10 cellular contexts compared by ENCODE assay signal in genomic region chr1:160795951-160796383, GRCh38.
DNase-seq lines count a peak whose midpoint lies in the region; ATAC-seq and TF ChIP-seq lines count a peak whose summit lies in the region.
"Had no signal": no experiment of that assay in that cellular context is flagged by ENCODE, and none has a peak within 500 bp of the region (broad histone marks: within the 10 kb centered on the region; RNA-seq: fewer than 3 reads in every experiment).

TSS of gene LY9 (plus strand) at chr1:160796174. CDS start at chr1:160796188, 14 bp downstream.

- TF ChIP-seq CTCF in DND-41 (IDR thresholded peaks at IDR 0.05; ENCODE audit: borderline replicate concordance, extremely low read depth, low read length, poor library complexity, severe bottlenecking) = peak; percentile 17
- TF ChIP-seq CTCF in MM.1S (IDR thresholded peaks at IDR 0.05; ENCODE audit: low read length) = no peak

- no peaks in the 10 kb centered on the region for H3K27me3 ChIP-seq in DND-41 (ENCODE audit: insufficient read depth, low read length, poor library complexity)
- no peaks in the 10 kb centered on the region for H3K27me3 ChIP-seq in MM.1S (replicated peaks; ENCODE audit: insufficient read depth, low read length)
- H3K27me3 ChIP-seq: cardiac muscle cell, tibial nerve had no signal

- ATAC-seq in DND-41 (ENCODE audit: insufficient read depth, low read depth) (peak; percentile 77), GM21528 (IDR thresholded peaks at IDR 0.05; ENCODE audit: low FRiP score, unreplicated experiment) (peak; percentile 68)

- H3K9me3 ChIP-seq in DND-41 (ENCODE audit: insufficient read depth, low read length, severe bottlenecking) (no peaks in the 10 kb centered on the region), MM.1S (replicated peaks; ENCODE audit: insufficient read depth, low read length) (no peaks in the 10 kb centered on the region)

- H3K4me2 ChIP-seq in DND-41 (ENCODE audit: insufficient read depth, low read length) (peak within 1 kb of the TSS; percentile 23), MM.1S (ENCODE audit: low read depth, low read length) (peak within 1 kb of the TSS; percentile 89)

- H3K4me1 ChIP-seq in DND-41 (ENCODE audit: insufficient read depth, low read length) = peaks cover 57% of the 10 kb centered on the region
- peaks cover 62% of the 10 kb centered on the region for H3K4me1 ChIP-seq in MM.1S (ENCODE audit: low read length)
- H3K4me1 ChIP-seq: tibial nerve had no signal

- H3K9ac ChIP-seq in DND-41 (ENCODE audit: low read depth, low read length) = peak within 1 kb of the TSS; percentile 23; the same call in 1 of the 2 replicates
- peak within 1 kb of the TSS; percentile 64 for H3K9ac ChIP-seq in MM.1S (ENCODE audit: low read length)

- H3K36me3 ChIP-seq in DND-41 (ENCODE audit: insufficient read depth, low read length) (no peaks in the 10 kb centered on the region), MM.1S (replicated peaks; ENCODE audit: insufficient read depth, low read length) (no peaks in the 10 kb centered on the region)
- H3K36me3 ChIP-seq: cardiac muscle cell, tibial nerve had no signal

- peak within 1 kb of the TSS; percentile 75 for H3K27ac ChIP-seq in DND-41 (ENCODE audit: low read length)
- H3K27ac ChIP-seq in MM.1S (ENCODE audit: low read length) = peak within 1 kb of the TSS; percentile 85
- H3K27ac ChIP-seq: cardiac muscle cell had no signal

- H4K20me1 ChIP-seq in DND-41 (ENCODE audit: insufficient read depth, low read length) (no peaks in the 10 kb centered on the region), MM.1S (ENCODE audit: insufficient read depth, low read length) (no peaks in the 10 kb centered on the region)

- peak within 1 kb of the TSS; percentile 34; the same call in 1 of the 2 replicates for H2AFZ ChIP-seq in DND-41 (ENCODE audit: low read depth, low read length)
- peak within 1 kb of the TSS; percentile 36 for H2AFZ ChIP-seq in MM.1S (ENCODE audit: low read length)

- H3K9me2 ChIP-seq in MM.1S (replicated peaks; ENCODE audit: insufficient read depth, low read length) = no peaks in the 10 kb centered on the region

- peaks cover 47% of the 10 kb centered on the region for H3F3A ChIP-seq in MM.1S (ENCODE audit: insufficient read depth, low read length)

- H3K4me3 ChIP-seq in DND-41 (ENCODE audit: low read depth in 1 of 2, low read length in 2 of 2) = no peak within 1 kb of the TSS
- H3K4me3 ChIP-seq in MM.1S (ENCODE audit: low read length) = peak within 1 kb of the TSS; percentile 70
- H3K4me3 ChIP-seq: cardiac muscle cell had no signal

- DNase-seq in DND-41 (peak; percentile 77), MM.1S (peak; percentile 99), NCI-H226 (no peak), NCI-H2171 (lab: John Stamatoyannopoulos, UW) (no peak), superior temporal gyrus (ENCODE audit: extremely low spot score) (no peak)
- DNase-seq in activated T-helper 1 cell treated with anti-CD3 and anti-CD28 coated beads, Interleukin-2, amount 50 U/mL, for 16 hours (ENCODE audit: low read depth in 1 of 2, low spot score in 1 of 2) = peak; percentile 51 to 59
- DNase-seq in stimulated activated CD4-positive, alpha-beta T cell treated with anti-CD3 and anti-CD28 coated beads, Interleukin-15, amount 100 ng/mL, for 48 hours (ENCODE audit: low read depth in 2 of 2) = peak; percentile 66 to 69

- H3K79me2 ChIP-seq in DND-41 (ENCODE audit: insufficient read depth, low read length) (no peaks in the 10 kb centered on the region), MM.1S (ENCODE audit: low read length) (peaks cover 62% of the 10 kb centered on the region)

Comparison
In these comparisons a context has a peak if more than half of its experiments do, and no peak if none do; other contexts are left out.
1. DNase-seq: peak in DND-41 (single experiment), MM.1S (single experiment), activated T-helper 1 cell treated with anti-CD3 and anti-CD28 coated beads, Interleukin-2, amount 50 U/mL, for 16 hours (2 of 2) and stimulated activated CD4-positive, alpha-beta T cell treated with anti-CD3 and anti-CD28 coated beads, Interleukin-15, amount 100 ng/mL, for 48 hours (2 of 2); none in NCI-H226 (single experiment), NCI-H2171 (single experiment) and superior temporal gyrus (single experiment).